Comparison of ENCODE assay signal across 14 cellular contexts in the genomic region with DNA sequence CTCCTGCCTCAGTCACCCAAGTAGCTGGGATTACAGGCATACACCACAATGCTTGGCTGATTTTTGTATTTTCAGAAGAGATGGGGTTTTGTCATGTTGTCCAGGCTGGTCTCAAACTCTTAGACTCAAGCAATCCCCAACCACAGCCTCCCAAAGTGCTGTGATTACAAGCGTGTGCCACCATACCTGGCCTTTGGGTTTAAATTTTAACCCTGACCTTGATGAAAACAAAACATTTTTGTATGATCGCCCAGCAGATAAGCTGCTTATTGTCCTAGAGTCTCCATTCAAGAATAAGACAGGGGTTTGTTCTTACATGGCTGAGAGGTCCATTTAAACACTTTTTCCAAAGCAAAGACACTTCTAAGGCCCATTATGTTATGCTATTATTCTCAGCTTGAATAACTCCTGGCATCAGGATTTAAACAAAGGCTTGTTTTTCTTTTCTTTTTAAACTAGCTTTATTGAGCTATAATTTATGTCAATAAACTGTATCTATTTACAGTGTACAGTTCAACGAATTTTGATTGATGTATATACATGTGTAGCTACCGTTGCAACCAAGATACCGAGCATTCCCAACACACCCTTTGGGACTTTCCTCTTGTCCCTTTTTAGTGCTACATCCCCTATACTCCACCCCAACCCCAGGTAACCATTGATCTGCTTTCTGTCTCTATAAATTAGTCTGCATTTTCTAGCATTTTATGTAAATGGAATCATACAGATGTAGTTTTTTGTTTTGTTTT. TPM values are rescaled to one million over a fixed set of nuclear protein-coding genes. Genes with fewer than 3 reads are reported as not detected.
DNase-seq lines count a peak whose midpoint lies in the region; ATAC-seq and TF ChIP-seq lines count a peak whose summit lies in the region.
"Had no signal": no experiment of that assay in that cellular context is flagged by ENCODE, and none has a peak within 500 bp of the region (broad histone marks: within the 10 kb centered on the region; RNA-seq: fewer than 3 reads in every experiment).

No MANE protein-coding gene starts in this region.

- intact Hi-C loops in left colon (cut with DNase I, micrococcal nuclease) (no loop called here), esophagus muscularis mucosa (cut with DNase I) (loop anchor here (10.0 kb wide), 1 partner anchor 229 kb away; no protein-coding TSS in a partner anchor)

- in situ Hi-C loops in Caki2 (cut with HindIII; ENCODE audit: low pct_unique_long_range_greater_than_20kb, low sequenced_read_pairs), result no loop called here

- TF ChIP-seq EP300 in esophagus muscularis mucosa (IDR thresholded peaks at IDR 0.05), result no peak

- H3K79me2 ChIP-seq in GM23338 (replicated peaks; ENCODE audit: insufficient read depth), result no peaks in the 10 kb centered on the region

- H3K9me3 ChIP-seq in esophagus muscularis mucosa, result peaks cover 0 to 4% (median 0%) of the 10 kb centered on the region in 4 donors
- H3K9me3 ChIP-seq: BLaER1 treated with 17β-estradiol and CSF1 and Interleukin-3, amounts not matched to agents 10 nM and 100 nM had no signal

- H3K9me3 Mint-ChIP-seq in GM23338, result no peaks in the 10 kb centered on the region

- DNase-seq in DMS53 (lab: John Stamatoyannopoulos, UW) (peak; percentile 31), DMS53 treated with DMSO at 0.1 percent for 48 hours (lab: John Stamatoyannopoulos, UW; ENCODE audit: unreplicated experiment) (no peak), Caki2 (ENCODE audit: low read depth) (peak; percentile 34), left colon (no peak), Ammon's horn (ENCODE audit: low spot score) (no peak), esophagus muscularis mucosa (ENCODE audit: extremely low spot score) (no peak), GM23338 (ENCODE audit: low spot score) (no peak)
- DNase-seq: 8988T; AML-193; CD4-positive, CD25-positive, alpha-beta regulatory T cell had no signal

- H3K27ac ChIP-seq in VCaP, result peak overlapping the region; percentile 36; the same call in 1 of the 2 replicates
- H3K27ac ChIP-seq in esophagus muscularis mucosa (replicated peaks in 1 of 4), result no peak overlapping the region
- H3K27ac ChIP-seq in GM23338 (ENCODE audit: low read depth), result no peak overlapping the region
- H3K27ac ChIP-seq: BLaER1 treated with 17β-estradiol and CSF1 and Interleukin-3, amounts not matched to agents 10 nM and 100 nM had no signal

- H3K4me1 Mint-ChIP-seq in GM23338, result no peaks in the 10 kb centered on the region
- H3K4me1 Mint-ChIP-seq: CD4-positive, CD25-positive, alpha-beta regulatory T cell; IgD-negative memory B cell had no signal

- peaks cover 4% of the 10 kb centered on the region; the same call in 1 of the 2 replicates for H3K9me2 ChIP-seq in GM23338 (ENCODE audit: insufficient read depth)

- H3K4me3 ChIP-seq in esophagus muscularis mucosa, result no peak overlapping the region
- H3K4me3 ChIP-seq in GM23338, result no peak overlapping the region
- H3K4me3 ChIP-seq: BLaER1 treated with 17β-estradiol and CSF1 and Interleukin-3, amounts not matched to agents 10 nM and 100 nM had no signal

- peak; percentile 63 for ATAC-seq in left colon
- ATAC-seq in GM23338, result no peak
- ATAC-seq: HCT116 had no signal

- no peak for TF ChIP-seq POLR2A in esophagus muscularis mucosa (IDR thresholded peaks at IDR 0.05; ENCODE audit: low read depth)

- H3K36me3 ChIP-seq in esophagus muscularis mucosa (no peaks in the 10 kb centered on the region), GM23338 (ENCODE audit: insufficient read depth) (no peaks in the 10 kb centered on the region)
- H3K36me3 ChIP-seq: BLaER1 treated with 17β-estradiol and CSF1 and Interleukin-3, amounts not matched to agents 10 nM and 100 nM had no signal

- no peak for TF ChIP-seq CTCF in VCaP (conservative IDR thresholded peaks at IDR 0.05)
- no peak for TF ChIP-seq CTCF in esophagus muscularis mucosa (IDR thresholded peaks at IDR 0.05)
- no peak for TF ChIP-seq CTCF in GM23338 (conservative IDR thresholded peaks at IDR 0.05; ENCODE audit: low read depth in 2 of 2)

- no peak overlapping the region for H3K27ac Mint-ChIP-seq in GM23338
- H3K27ac Mint-ChIP-seq: CD4-positive, CD25-positive, alpha-beta regulatory T cell had no signal

- H2AFZ ChIP-seq in GM23338, result no peak overlapping the region

- H3K4me2 ChIP-seq in GM23338, result no peak overlapping the region

- H3K36me3 Mint-ChIP-seq in GM23338 (ENCODE audit: low read depth), result no peaks in the 10 kb centered on the region
- H3K36me3 Mint-ChIP-seq: CD4-positive, CD25-positive, alpha-beta regulatory T cell had no signal

- H3K4me3 Mint-ChIP-seq in GM23338, result no peak overlapping the region
- H3K4me3 Mint-ChIP-seq: CD4-positive, CD25-positive, alpha-beta regulatory T cell; IgD-negative memory B cell had no signal

- no peaks in the 10 kb centered on the region for H4K20me1 ChIP-seq in GM23338 (replicated peaks; ENCODE audit: insufficient read depth)
- H4K20me1 ChIP-seq: BLaER1 treated with 17β-estradiol and CSF1 and Interleukin-3, amounts not matched to agents 10 nM and 100 nM had no signal

- no peaks in the 10 kb centered on the region for H3K4me1 ChIP-seq in esophagus muscularis mucosa
- H3K4me1 ChIP-seq in GM23338 (ENCODE audit: insufficient read depth), result no peaks in the 10 kb centered on the region

- 95% methylated on average over 5 of the region's 5 CpGs for WGBS in esophagus muscularis mucosa

- H3K27me3 Mint-ChIP-seq in GM23338 (ENCODE audit: insufficient read depth, low read depth, poor library complexity), result peaks cover 9% of the 10 kb centered on the region

- no peaks in the 10 kb centered on the region for H3F3A ChIP-seq in GM23338 (replicated peaks; ENCODE audit: low read depth)

- no peaks in the 10 kb centered on the region for H3K27me3 ChIP-seq in esophagus muscularis mucosa
- no peaks in the 10 kb centered on the region for H3K27me3 ChIP-seq in GM23338 (ENCODE audit: insufficient read depth)
- H3K27me3 ChIP-seq: BLaER1 treated with 17β-estradiol and CSF1 and Interleukin-3, amounts not matched to agents 10 nM and 100 nM had no signal

TF ChIP-seq in GM23338, 12 proteins besides CTCF, POLR2A, EP300 and RAD21:
- TF ChIP-seq STAT1 (IDR thresholded peaks at IDR 0.05; ENCODE audit: unreplicated experiment) (no peak), ZNF331 (CRISPR knock-in tag; IDR thresholded peaks at IDR 0.05; ENCODE audit: low read depth) (no peak), JUNB (IDR thresholded peaks at IDR 0.05; ENCODE audit: unreplicated experiment) (no peak), EZH2phosphoT487 (IDR thresholded peaks at IDR 0.05; ENCODE audit: unreplicated experiment) (no peak), ZNF114 (CRISPR knock-in tag; IDR thresholded peaks at IDR 0.05) (no peak)
- TF ChIP-seq, protein P1, sequence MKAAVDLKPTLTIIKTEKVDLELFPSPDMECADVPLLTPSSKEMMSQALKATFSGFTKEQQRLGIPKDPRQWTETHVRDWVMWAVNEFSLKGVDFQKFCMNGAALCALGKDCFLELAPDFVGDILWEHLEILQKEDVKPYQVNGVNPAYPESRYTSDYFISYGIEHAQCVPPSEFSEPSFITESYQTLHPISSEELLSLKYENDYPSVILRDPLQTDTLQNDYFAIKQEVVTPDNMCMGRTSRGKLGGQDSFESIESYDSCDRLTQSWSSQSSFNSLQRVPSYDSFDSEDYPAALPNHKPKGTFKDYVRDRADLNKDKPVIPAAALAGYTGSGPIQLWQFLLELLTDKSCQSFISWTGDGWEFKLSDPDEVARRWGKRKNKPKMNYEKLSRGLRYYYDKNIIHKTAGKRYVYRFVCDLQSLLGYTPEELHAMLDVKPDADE (IDR thresholded peaks at IDR 0.05), result no peak

RNA-seq across cellular contexts. Expression of gene MUC13, which starts 1.4 kb away (rescaled TPM):
- 0.37 TPM in 1 of 2 replicates, not detected in the other for total RNA-seq in Caki2 (2014; rRNA removed; shearing (Covaris generic); ENCODE audit: low replicate concordance)
- total RNA-seq in left colon (1,000 to 10,000 TPM; 1,001 to 1,021 TPM), esophagus muscularis mucosa (under 1 TPM in 1 of 4 donors, not detected in 3; 0.46 TPM)
- total RNA-seq in GM23338 (2014; rRNA removed; shearing (Covaris generic)), result not detected in 2 replicates
- polyA plus RNA-seq in GM23338 (2016; fragmentation: Nextera tagmentation; extraction: Ambion mirVana), result not detected in 2 replicates
- polyA plus RNA-seq: CD4-positive, CD25-positive, alpha-beta regulatory T cell; IgD-negative memory B cell had no signal

RNA-seq across cellular contexts. Expression of gene ITGB5, which starts 48.8 kb away (rescaled TPM):
- total RNA-seq in Caki2 (2014; rRNA removed; shearing (Covaris generic); ENCODE audit: low replicate concordance), result 361 and 475 TPM in 2 replicates
- total RNA-seq in left colon (100 to 1,000 TPM in 1 of 2 donors, 10 to 100 TPM in 1; 93.0 to 103 TPM), esophagus muscularis mucosa (100 to 1,000 TPM; 114 to 284 (median 188) TPM)
- 242 and 269 TPM in 2 replicates for total RNA-seq in GM23338 (2014; rRNA removed; shearing (Covaris generic))
- 63.6 and 68.2 TPM in 2 replicates for polyA plus RNA-seq in GM23338 (2016; fragmentation: Nextera tagmentation; extraction: Ambion mirVana)

Comparison
In these comparisons a context has a peak if more than half of its experiments do, and no peak if none do; other contexts are left out.
1. DNase-seq: peak in DMS53 (single experiment) and Caki2 (single experiment); none in DMS53 treated with DMSO at 0.1 percent for 48 hours (single experiment), left colon (0 of 2), Ammon's horn (single experiment), esophagus muscularis mucosa (single experiment) and GM23338 (single experiment).
2. RNA of gene MUC13, which starts 1.4 kb away (total RNA-seq): 1,001 to 1,021 TPM in left colon; 0.37 TPM in Caki2, 0.46 TPM in esophagus muscularis mucosa and not detected in GM23338; every median in the first group is over 100 times any median in the second.